In the genomic region with DNA sequence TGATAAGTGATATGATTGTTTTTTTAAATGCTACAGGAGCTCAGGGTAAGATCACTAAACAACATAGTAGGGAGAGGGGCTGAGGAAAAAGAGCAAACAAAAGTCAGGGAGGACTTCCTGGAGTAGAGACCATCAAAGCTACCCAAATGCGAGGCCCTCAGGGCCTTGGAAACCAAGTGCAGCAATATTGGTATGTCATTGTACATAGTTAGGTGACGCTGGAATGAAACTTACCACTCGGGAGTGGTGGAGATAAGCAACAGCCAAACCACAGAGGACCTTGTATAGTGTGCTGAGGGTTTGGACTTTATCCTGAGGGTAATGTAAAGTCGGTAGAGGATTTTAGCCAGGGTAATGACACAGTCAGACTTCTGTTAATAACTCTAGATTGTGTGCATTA, we compare ENCODE assay signal across 1 cellular context.
TF ChIP-seq lines count a peak whose summit lies in the region.

No MANE protein-coding gene starts in this region.

TF ChIP-seq in HepG2, 621 proteins besides CTCF, POLR2A, EP300 and RAD21 (continued from another document):
- TF ChIP-seq, protein P1, sequence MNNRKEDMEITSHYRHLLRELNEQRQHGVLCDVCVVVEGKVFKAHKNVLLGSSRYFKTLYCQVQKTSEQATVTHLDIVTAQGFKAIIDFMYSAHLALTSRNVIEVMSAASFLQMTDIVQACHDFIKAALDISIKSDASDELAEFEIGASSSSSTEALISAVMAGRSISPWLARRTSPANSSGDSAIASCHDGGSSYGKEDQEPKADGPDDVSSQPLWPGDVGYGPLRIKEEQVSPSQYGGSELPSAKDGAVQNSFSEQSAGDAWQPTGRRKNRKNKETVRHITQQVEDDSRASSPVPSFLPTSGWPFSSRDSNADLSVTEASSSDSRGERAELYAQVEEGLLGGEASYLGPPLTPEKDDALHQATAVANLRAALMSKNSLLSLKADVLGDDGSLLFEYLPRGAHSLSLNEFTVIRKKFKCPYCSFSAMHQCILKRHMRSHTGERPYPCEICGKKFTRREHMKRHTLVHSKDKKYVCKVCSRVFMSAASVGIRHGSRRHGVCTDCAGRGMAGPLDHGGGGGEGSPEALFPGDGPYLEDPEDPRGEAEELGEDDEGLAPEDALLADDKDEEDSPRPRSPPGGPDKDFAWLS (CRISPR knock-in tag; IDR thresholded peaks at IDR 0.05; ENCODE audit: borderline replicate concordance), result no peak
- TF ChIP-seq, protein P2, sequence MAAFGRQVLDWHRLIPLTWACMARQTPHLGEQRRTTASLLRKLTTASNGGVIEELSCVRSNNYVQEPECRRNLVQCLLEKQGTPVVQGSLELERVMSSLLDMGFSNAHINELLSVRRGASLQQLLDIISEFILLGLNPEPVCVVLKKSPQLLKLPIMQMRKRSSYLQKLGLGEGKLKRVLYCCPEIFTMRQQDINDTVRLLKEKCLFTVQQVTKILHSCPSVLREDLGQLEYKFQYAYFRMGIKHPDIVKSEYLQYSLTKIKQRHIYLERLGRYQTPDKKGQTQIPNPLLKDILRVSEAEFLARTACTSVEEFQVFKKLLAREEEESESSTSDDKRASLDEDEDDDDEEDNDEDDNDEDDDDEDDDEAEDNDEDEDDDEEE (CRISPR knock-in tag; IDR thresholded peaks at IDR 0.05), result no peak
- TF ChIP-seq ZNF24 (IDR thresholded peaks at IDR 0.05), result no peak
- no peak for TF ChIP-seq ZNF747 (CRISPR knock-in tag; IDR thresholded peaks at IDR 0.05; ENCODE audit: borderline replicate concordance)
- TF ChIP-seq, protein P3, sequence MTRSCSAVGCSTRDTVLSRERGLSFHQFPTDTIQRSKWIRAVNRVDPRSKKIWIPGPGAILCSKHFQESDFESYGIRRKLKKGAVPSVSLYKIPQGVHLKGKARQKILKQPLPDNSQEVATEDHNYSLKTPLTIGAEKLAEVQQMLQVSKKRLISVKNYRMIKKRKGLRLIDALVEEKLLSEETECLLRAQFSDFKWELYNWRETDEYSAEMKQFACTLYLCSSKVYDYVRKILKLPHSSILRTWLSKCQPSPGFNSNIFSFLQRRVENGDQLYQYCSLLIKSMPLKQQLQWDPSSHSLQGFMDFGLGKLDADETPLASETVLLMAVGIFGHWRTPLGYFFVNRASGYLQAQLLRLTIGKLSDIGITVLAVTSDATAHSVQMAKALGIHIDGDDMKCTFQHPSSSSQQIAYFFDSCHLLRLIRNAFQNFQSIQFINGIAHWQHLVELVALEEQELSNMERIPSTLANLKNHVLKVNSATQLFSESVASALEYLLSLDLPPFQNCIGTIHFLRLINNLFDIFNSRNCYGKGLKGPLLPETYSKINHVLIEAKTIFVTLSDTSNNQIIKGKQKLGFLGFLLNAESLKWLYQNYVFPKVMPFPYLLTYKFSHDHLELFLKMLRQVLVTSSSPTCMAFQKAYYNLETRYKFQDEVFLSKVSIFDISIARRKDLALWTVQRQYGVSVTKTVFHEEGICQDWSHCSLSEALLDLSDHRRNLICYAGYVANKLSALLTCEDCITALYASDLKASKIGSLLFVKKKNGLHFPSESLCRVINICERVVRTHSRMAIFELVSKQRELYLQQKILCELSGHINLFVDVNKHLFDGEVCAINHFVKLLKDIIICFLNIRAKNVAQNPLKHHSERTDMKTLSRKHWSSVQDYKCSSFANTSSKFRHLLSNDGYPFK (CRISPR knock-in tag; IDR thresholded peaks at IDR 0.05; ENCODE audit: borderline replicate concordance), result no peak
- TF ChIP-seq, protein P4, sequence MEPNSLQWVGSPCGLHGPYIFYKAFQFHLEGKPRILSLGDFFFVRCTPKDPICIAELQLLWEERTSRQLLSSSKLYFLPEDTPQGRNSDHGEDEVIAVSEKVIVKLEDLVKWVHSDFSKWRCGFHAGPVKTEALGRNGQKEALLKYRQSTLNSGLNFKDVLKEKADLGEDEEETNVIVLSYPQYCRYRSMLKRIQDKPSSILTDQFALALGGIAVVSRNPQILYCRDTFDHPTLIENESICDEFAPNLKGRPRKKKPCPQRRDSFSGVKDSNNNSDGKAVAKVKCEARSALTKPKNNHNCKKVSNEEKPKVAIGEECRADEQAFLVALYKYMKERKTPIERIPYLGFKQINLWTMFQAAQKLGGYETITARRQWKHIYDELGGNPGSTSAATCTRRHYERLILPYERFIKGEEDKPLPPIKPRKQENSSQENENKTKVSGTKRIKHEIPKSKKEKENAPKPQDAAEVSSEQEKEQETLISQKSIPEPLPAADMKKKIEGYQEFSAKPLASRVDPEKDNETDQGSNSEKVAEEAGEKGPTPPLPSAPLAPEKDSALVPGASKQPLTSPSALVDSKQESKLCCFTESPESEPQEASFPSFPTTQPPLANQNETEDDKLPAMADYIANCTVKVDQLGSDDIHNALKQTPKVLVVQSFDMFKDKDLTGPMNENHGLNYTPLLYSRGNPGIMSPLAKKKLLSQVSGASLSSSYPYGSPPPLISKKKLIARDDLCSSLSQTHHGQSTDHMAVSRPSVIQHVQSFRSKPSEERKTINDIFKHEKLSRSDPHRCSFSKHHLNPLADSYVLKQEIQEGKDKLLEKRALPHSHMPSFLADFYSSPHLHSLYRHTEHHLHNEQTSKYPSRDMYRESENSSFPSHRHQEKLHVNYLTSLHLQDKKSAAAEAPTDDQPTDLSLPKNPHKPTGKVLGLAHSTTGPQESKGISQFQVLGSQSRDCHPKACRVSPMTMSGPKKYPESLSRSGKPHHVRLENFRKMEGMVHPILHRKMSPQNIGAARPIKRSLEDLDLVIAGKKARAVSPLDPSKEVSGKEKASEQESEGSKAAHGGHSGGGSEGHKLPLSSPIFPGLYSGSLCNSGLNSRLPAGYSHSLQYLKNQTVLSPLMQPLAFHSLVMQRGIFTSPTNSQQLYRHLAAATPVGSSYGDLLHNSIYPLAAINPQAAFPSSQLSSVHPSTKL (CRISPR knock-in tag; IDR thresholded peaks at IDR 0.05), result peak; percentile 17; the same call in 1 of the 2 replicates
- TF ChIP-seq SOX6 (IDR thresholded peaks at IDR 0.05), result no peak
- TF ChIP-seq SOX6 (CRISPR knock-in tag; IDR thresholded peaks at IDR 0.05), result no peak
- no peak for TF ChIP-seq RARG (CRISPR knock-in tag; IDR thresholded peaks at IDR 0.05; ENCODE audit: low read depth)
- TF ChIP-seq ZNF564 (CRISPR knock-in tag; IDR thresholded peaks at IDR 0.05), result no peak
- no peak for TF ChIP-seq EED (CRISPR knock-in tag; IDR thresholded peaks at IDR 0.05)
- TF ChIP-seq ZNF781 (CRISPR knock-in tag; IDR thresholded peaks at IDR 0.05; ENCODE audit: borderline replicate concordance, not compliant biosample characterization), result no peak
TF ChIP-seq in HepG2: peak in this region for 17.
